Comparison of ENCODE assay signal across 1 cellular context in genomic region chr4:6191448-6192130, GRCh38.
A peak's percentile ranks its signal among the peaks of the same experiment; 100 is the strongest.
TF ChIP-seq lines count a peak whose summit lies in the region.

No MANE protein-coding gene starts in this region.

TF ChIP-seq in HEK293, 187 proteins besides CTCF, POLR2A, EP300 and RAD21 (continued from another document):
- peak; percentile 46; the same call in 1 of the 2 replicates for TF ChIP-seq ZBTB11 (tag by site-specific recombination; conservative IDR thresholded peaks at IDR 0.05; ENCODE audit: low read depth)
- peak; percentile 47; the same call in 1 of the 2 replicates for TF ChIP-seq ZNF623 (tag by site-specific recombination; IDR thresholded peaks at IDR 0.05)
- no peak for TF ChIP-seq ZNF266 (tag by site-specific recombination; IDR thresholded peaks at IDR 0.05; ENCODE audit: low read depth)
- TF ChIP-seq ZNF157 (tag by site-specific recombination; IDR thresholded peaks at IDR 0.05): no peak
- peak; percentile 61 for TF ChIP-seq ZNF426 (tag by site-specific recombination; IDR thresholded peaks at IDR 0.05)
- TF ChIP-seq, protein P1, sequence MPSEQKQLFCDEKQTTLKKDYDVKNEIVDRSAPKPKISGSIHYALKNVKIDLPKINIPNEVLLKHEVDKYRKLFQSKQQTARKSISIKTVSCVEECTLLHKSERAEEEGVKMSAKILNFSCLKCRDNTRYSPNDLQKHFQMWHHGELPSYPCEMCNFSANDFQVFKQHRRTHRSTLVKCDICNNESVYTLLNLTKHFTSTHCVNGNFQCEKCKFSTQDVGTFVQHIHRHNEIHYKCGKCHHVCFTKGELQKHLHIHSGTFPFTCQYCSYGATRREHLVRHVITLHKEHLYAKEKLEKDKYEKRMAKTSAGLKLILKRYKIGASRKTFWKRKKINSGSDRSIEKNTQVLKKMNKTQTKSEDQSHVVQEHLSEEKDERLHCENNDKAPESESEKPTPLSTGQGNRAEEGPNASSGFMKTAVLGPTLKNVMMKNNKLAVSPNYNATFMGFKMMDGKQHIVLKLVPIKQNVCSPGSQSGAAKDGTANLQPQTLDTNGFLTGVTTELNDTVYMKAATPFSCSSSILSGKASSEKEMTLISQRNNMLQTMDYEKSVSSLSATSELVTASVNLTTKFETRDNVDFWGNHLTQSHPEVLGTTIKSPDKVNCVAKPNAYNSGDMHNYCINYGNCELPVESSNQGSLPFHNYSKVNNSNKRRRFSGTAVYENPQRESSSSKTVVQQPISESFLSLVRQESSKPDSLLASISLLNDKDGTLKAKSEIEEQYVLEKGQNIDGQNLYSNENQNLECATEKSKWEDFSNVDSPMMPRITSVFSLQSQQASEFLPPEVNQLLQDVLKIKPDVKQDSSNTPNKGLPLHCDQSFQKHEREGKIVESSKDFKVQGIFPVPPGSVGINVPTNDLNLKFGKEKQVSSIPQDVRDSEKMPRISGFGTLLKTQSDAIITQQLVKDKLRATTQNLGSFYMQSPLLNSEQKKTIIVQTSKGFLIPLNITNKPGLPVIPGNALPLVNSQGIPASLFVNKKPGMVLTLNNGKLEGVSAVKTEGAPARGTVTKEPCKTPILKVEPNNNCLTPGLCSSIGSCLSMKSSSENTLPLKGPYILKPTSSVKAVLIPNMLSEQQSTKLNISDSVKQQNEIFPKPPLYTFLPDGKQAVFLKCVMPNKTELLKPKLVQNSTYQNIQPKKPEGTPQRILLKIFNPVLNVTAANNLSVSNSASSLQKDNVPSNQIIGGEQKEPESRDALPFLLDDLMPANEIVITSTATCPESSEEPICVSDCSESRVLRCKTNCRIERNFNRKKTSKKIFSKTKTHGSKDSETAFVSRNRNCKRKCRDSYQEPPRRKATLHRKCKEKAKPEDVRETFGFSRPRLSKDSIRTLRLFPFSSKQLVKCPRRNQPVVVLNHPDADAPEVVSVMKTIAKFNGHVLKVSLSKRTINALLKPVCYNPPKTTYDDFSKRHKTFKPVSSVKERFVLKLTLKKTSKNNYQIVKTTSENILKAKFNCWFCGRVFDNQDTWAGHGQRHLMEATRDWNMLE (tag by site-specific recombination; conservative IDR thresholded peaks at IDR 0.05; ENCODE audit: low read depth): peak; percentile 73
- no peak for TF ChIP-seq GFI1B (tag by site-specific recombination; IDR thresholded peaks at IDR 0.05)
- no peak for TF ChIP-seq ZNF423 (tag by site-specific recombination; IDR thresholded peaks at IDR 0.05)
- no peak for TF ChIP-seq ZNF610 (tag by site-specific recombination; IDR thresholded peaks at IDR 0.05; ENCODE audit: borderline replicate concordance)
- no peak for TF ChIP-seq KLF9 (tag by site-specific recombination; IDR thresholded peaks at IDR 0.05; ENCODE audit: low read depth)
- peak; percentile 74; the same call in 1 of the 2 replicates for TF ChIP-seq ZNF394 (tag by site-specific recombination; IDR thresholded peaks at IDR 0.05; ENCODE audit: borderline replicate concordance)
- no peak for TF ChIP-seq SP3 (tag by site-specific recombination; IDR thresholded peaks at IDR 0.05)
- TF ChIP-seq ZNF140 (tag by site-specific recombination; IDR thresholded peaks at IDR 0.05): 0 out of 2 replicates have a peak, but pooled peaks have one; percentile 5
- no peak for TF ChIP-seq ZNF23 (tag by site-specific recombination; IDR thresholded peaks at IDR 0.05; ENCODE audit: borderline replicate concordance)
- TF ChIP-seq RBAK (tag by site-specific recombination; IDR thresholded peaks at IDR 0.05): no peak
- no peak for TF ChIP-seq ZNF626 (tag by site-specific recombination; IDR thresholded peaks at IDR 0.05)
- peak; percentile 49; the same call in 1 of the 2 replicates for TF ChIP-seq ZBTB8A (tag by site-specific recombination; IDR thresholded peaks at IDR 0.05)
- TF ChIP-seq ZNF830 (tag by site-specific recombination; IDR thresholded peaks at IDR 0.05; ENCODE audit: low read depth): no peak
